1 cellular context compared by ENCODE assay signal in the genomic region with DNA sequence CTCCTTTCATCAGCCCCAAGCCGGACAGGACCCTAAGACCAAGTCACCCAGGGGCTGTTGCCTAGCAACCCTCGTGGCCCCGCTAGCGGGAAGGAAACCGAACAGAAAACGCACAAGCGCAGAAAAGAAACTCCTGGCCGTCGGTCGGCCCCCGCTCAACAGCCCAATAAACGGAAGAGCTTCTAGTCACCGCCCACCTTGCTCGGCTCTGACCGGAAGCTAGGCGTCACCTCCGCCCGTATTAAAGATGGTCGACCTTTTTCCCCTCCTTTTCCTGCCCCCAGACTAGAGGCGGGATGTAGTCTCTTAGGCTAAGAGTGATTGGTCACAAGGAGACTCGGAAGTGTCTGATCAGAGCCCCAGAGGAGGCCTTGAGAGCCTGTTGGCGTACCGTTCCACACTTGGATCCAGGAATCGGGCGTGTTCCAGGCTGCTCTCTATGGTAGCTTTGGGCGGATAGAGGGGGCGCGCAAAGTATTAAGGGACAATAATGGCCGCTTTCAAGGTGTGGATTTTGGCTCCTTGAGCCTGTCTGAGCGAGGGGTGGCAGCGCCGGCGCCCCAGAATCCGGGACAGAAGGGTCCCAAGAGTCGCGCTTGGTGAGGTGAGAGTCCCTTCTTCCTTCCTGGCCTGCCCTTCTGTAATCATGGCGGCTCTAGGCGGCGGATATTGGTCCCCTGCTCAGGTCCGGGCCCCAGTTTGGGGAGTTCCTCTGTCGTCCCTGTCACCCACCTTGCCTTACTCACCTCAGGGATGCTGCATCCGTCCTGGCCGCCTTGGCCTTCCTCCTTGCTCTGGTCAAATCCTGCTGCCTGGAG.
TF ChIP-seq lines count a peak whose summit lies in the region.

A gene (plus strand): TSS at position 400 of the 818 bp plus-strand sequence. CDS start 2,311 bp downstream, outside the sequence.
A gene (minus strand): TSS at position 173 of the 818 bp plus-strand sequence. CDS start 2,871 bp downstream, outside the sequence.

TF ChIP-seq in HepG2, 621 proteins besides CTCF, POLR2A, EP300 and RAD21 (continued from another document and continues in another):
- TF ChIP-seq, protein P1, sequence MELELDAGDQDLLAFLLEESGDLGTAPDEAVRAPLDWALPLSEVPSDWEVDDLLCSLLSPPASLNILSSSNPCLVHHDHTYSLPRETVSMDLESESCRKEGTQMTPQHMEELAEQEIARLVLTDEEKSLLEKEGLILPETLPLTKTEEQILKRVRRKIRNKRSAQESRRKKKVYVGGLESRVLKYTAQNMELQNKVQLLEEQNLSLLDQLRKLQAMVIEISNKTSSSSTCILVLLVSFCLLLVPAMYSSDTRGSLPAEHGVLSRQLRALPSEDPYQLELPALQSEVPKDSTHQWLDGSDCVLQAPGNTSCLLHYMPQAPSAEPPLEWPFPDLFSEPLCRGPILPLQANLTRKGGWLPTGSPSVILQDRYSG (CRISPR knock-in tag; IDR thresholded peaks at IDR 0.05), result 0 out of 2 replicates have a peak, but pooled peaks have one; percentile 23
- TF ChIP-seq, protein P2, sequence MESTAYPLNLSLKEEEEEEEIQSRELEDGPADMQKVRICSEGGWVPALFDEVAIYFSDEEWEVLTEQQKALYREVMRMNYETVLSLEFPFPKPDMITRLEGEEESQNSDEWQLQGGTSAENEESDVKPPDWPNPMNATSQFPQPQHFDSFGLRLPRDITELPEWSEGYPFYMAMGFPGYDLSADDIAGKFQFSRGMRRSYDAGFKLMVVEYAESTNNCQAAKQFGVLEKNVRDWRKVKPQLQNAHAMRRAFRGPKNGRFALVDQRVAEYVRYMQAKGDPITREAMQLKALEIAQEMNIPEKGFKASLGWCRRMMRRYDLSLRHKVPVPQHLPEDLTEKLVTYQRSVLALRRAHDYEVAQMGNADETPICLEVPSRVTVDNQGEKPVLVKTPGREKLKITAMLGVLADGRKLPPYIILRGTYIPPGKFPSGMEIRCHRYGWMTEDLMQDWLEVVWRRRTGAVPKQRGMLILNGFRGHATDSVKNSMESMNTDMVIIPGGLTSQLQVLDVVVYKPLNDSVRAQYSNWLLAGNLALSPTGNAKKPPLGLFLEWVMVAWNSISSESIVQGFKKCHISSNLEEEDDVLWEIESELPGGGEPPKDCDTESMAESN (CRISPR knock-in tag; conservative IDR thresholded peaks at IDR 0.05), result no peak
- no peak for TF ChIP-seq ZNF549 (CRISPR knock-in tag; IDR thresholded peaks at IDR 0.05)
- no peak for TF ChIP-seq ZNF101 (CRISPR knock-in tag; IDR thresholded peaks at IDR 0.05; ENCODE audit: borderline replicate concordance, low read depth)
- peak; percentile 70; the same call in 1 of the 2 replicates for TF ChIP-seq RFXAP (CRISPR knock-in tag; IDR thresholded peaks at IDR 0.05; ENCODE audit: borderline replicate concordance)
- TF ChIP-seq ZNF788 (CRISPR knock-in tag; IDR thresholded peaks at IDR 0.05; ENCODE audit: borderline replicate concordance), result peak; percentile 85
- TF ChIP-seq, protein P3, sequence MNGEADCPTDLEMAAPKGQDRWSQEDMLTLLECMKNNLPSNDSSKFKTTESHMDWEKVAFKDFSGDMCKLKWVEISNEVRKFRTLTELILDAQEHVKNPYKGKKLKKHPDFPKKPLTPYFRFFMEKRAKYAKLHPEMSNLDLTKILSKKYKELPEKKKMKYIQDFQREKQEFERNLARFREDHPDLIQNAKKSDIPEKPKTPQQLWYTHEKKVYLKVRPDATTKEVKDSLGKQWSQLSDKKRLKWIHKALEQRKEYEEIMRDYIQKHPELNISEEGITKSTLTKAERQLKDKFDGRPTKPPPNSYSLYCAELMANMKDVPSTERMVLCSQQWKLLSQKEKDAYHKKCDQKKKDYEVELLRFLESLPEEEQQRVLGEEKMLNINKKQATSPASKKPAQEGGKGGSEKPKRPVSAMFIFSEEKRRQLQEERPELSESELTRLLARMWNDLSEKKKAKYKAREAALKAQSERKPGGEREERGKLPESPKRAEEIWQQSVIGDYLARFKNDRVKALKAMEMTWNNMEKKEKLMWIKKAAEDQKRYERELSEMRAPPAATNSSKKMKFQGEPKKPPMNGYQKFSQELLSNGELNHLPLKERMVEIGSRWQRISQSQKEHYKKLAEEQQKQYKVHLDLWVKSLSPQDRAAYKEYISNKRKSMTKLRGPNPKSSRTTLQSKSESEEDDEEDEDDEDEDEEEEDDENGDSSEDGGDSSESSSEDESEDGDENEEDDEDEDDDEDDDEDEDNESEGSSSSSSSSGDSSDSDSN (CRISPR knock-in tag; IDR thresholded peaks at IDR 0.05), result peak; percentile 73
- TF ChIP-seq, protein P4, sequence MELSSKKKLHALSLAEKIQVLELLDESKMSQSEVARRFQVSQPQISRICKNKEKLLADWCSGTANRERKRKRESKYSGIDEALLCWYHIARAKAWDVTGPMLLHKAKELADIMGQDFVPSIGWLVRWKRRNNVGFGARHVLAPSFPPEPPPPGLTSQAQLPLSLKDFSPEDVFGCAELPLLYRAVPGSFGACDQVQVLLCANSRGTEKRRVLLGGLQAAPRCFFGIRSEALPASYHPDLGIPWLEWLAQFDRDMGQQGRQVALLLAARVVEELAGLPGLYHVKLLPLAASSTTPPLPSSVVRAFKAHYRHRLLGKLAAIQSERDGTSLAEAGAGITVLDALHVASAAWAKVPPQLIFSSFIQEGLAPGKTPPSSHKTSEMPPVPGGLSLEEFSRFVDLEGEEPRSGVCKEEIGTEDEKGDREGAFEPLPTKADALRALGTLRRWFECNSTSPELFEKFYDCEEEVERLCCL (CRISPR knock-in tag; IDR thresholded peaks at IDR 0.05; ENCODE audit: borderline replicate concordance), result peak; percentile 17; the same call in 1 of the 2 replicates
- peak; percentile 85 for TF ChIP-seq SP4 (CRISPR knock-in tag; IDR thresholded peaks at IDR 0.05)
- TF ChIP-seq, protein P5, sequence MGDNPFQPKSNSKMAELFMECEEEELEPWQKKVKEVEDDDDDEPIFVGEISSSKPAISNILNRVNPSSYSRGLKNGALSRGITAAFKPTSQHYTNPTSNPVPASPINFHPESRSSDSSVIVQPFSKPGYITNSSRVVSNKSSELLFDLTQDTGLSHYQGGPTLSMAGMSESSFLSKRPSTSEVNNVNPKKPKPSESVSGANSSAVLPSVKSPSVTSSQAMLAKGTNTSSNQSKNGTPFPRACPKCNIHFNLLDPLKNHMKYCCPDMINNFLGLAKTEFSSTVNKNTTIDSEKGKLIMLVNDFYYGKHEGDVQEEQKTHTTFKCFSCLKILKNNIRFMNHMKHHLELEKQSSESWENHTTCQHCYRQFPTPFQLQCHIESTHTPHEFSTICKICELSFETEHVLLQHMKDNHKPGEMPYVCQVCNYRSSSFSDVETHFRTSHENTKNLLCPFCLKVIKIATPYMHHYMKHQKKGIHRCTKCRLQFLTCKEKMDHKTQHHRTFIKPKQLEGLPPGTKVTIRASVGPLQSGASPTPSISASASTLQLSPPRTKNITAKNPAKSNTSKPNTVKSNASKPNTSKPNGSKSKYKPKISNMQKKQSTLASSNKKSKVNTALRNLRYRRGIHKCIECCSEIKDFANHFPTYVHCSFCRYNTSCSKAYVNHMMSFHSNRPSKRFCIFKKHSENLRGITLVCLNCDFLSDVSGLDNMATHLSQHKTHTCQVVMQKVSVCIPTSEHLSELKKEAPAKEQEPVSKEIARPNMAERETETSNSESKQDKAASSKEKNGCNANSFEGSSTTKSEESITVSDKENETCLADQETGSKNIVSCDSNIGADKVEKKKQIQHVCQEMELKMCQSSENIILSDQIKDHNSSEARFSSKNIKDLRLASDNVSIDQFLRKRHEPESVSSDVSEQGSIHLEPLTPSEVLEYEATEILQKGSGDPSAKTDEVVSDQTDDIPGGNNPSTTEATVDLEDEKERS (CRISPR knock-in tag; IDR thresholded peaks at IDR 0.05), result 0 out of 2 replicates have a peak, but pooled peaks have one; percentile 47
- TF ChIP-seq ATF1 (CRISPR knock-in tag; IDR thresholded peaks at IDR 0.05), result peak; percentile 96
- TF ChIP-seq ZMYM4 (CRISPR knock-in tag; IDR thresholded peaks at IDR 0.05), result peak; percentile 83
- TF ChIP-seq, protein P6, sequence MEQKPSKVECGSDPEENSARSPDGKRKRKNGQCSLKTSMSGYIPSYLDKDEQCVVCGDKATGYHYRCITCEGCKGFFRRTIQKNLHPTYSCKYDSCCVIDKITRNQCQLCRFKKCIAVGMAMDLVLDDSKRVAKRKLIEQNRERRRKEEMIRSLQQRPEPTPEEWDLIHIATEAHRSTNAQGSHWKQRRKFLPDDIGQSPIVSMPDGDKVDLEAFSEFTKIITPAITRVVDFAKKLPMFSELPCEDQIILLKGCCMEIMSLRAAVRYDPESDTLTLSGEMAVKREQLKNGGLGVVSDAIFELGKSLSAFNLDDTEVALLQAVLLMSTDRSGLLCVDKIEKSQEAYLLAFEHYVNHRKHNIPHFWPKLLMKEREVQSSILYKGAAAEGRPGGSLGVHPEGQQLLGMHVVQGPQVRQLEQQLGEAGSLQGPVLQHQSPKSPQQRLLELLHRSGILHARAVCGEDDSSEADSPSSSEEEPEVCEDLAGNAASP (CRISPR knock-in tag; IDR thresholded peaks at IDR 0.05; ENCODE audit: borderline replicate concordance), result 0 out of 2 replicates have a peak, but pooled peaks have one; percentile 27
- TF ChIP-seq, protein P7, sequence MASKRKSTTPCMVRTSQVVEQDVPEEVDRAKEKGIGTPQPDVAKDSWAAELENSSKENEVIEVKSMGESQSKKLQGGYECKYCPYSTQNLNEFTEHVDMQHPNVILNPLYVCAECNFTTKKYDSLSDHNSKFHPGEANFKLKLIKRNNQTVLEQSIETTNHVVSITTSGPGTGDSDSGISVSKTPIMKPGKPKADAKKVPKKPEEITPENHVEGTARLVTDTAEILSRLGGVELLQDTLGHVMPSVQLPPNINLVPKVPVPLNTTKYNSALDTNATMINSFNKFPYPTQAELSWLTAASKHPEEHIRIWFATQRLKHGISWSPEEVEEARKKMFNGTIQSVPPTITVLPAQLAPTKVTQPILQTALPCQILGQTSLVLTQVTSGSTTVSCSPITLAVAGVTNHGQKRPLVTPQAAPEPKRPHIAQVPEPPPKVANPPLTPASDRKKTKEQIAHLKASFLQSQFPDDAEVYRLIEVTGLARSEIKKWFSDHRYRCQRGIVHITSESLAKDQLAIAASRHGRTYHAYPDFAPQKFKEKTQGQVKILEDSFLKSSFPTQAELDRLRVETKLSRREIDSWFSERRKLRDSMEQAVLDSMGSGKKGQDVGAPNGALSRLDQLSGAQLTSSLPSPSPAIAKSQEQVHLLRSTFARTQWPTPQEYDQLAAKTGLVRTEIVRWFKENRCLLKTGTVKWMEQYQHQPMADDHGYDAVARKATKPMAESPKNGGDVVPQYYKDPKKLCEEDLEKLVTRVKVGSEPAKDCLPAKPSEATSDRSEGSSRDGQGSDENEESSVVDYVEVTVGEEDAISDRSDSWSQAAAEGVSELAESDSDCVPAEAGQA (IDR thresholded peaks at IDR 0.05; ENCODE audit: low read depth), result peak; percentile 96
- TF ChIP-seq, protein P7 (CRISPR knock-in tag; IDR thresholded peaks at IDR 0.05; ENCODE audit: borderline replicate concordance), result peak; percentile 20; the same call in 1 of the 2 replicates
- TF ChIP-seq, protein P8, sequence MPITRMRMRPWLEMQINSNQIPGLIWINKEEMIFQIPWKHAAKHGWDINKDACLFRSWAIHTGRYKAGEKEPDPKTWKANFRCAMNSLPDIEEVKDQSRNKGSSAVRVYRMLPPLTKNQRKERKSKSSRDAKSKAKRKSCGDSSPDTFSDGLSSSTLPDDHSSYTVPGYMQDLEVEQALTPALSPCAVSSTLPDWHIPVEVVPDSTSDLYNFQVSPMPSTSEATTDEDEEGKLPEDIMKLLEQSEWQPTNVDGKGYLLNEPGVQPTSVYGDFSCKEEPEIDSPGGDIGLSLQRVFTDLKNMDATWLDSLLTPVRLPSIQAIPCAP (CRISPR knock-in tag; IDR thresholded peaks at IDR 0.05; ENCODE audit: low read depth), result no peak; the same call in 1 of the 2 replicates
- TF ChIP-seq ZNF780A (CRISPR knock-in tag; IDR thresholded peaks at IDR 0.05), result no peak
- no peak for TF ChIP-seq PCBP2 (optimal IDR thresholded peaks at IDR 0.05; ENCODE audit: low read depth, low read length, poor library complexity, severe bottlenecking)
- TF ChIP-seq, protein P9, sequence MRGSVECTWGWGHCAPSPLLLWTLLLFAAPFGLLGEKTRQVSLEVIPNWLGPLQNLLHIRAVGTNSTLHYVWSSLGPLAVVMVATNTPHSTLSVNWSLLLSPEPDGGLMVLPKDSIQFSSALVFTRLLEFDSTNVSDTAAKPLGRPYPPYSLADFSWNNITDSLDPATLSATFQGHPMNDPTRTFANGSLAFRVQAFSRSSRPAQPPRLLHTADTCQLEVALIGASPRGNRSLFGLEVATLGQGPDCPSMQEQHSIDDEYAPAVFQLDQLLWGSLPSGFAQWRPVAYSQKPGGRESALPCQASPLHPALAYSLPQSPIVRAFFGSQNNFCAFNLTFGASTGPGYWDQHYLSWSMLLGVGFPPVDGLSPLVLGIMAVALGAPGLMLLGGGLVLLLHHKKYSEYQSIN (CRISPR knock-in tag; IDR thresholded peaks at IDR 0.05; ENCODE audit: borderline replicate concordance), result no peak
- TF ChIP-seq, protein P10, sequence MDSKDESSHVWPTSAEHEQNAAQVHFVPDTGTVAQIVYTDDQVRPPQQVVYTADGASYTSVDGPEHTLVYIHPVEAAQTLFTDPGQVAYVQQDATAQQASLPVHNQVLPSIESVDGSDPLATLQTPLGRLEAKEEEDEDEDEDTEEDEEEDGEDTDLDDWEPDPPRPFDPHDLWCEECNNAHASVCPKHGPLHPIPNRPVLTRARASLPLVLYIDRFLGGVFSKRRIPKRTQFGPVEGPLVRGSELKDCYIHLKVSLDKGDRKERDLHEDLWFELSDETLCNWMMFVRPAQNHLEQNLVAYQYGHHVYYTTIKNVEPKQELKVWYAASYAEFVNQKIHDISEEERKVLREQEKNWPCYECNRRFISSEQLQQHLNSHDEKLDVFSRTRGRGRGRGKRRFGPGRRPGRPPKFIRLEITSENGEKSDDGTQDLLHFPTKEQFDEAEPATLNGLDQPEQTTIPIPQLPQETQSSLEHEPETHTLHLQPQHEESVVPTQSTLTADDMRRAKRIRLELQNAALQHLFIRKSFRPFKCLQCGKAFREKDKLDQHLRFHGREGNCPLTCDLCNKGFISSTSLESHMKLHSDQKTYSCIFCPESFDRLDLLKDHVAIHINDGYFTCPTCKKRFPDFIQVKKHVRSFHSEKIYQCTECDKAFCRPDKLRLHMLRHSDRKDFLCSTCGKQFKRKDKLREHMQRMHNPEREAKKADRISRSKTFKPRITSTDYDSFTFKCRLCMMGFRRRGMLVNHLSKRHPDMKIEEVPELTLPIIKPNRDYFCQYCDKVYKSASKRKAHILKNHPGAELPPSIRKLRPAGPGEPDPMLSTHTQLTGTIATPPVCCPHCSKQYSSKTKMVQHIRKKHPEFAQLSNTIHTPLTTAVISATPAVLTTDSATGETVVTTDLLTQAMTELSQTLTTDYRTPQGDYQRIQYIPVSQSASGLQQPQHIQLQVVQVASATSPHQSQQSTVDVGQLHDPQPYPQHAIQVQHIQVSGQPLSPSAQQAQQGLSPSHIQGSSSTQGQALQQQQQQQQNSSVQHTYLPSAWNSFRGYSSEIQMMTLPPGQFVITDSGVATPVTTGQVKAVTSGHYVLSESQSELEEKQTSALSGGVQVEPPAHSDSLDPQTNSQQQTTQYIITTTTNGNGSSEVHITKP (CRISPR knock-in tag; IDR thresholded peaks at IDR 0.05; ENCODE audit: low read depth), result no peak
